Comparison of ENCODE assay signal across 23 cellular contexts in genomic region chr13:112648966-112649690, GRCh38.
"Had no signal": no experiment of that assay in that cellular context is flagged by ENCODE, and none has a peak within 500 bp of the region (broad histone marks: within the 10 kb centered on the region; RNA-seq: fewer than 3 reads in every experiment).

No MANE protein-coding gene starts in this region.

- H3K9ac ChIP-seq: neural progenitor cell had no signal

- H3K27me3 ChIP-seq: cardiac muscle cell, colonic mucosa, esophagus muscularis mucosa, gastrocnemius medialis, neural progenitor cell, pancreas, right lobe of liver, uterus had no signal

- H3K9me3 ChIP-seq: colonic mucosa, esophagus muscularis mucosa, gastrocnemius medialis, pancreas, right lobe of liver, spleen, uterus had no signal

- H3K4me1 ChIP-seq: colonic mucosa, gastrocnemius medialis, spleen had no signal

- DNase-seq: cerebellar nuclear complex; colonic mucosa; dermis blood vessel endothelial cell; effector CD4-positive, alpha-beta T cell; gastrocnemius medialis; immature natural killer cell; left cardiac atrium; left ventricle myocardium superior; mammary epithelial cell; natural killer cell; occipital lobe; pancreas; spleen; stimulated activated CD4-positive, alpha-beta T cell treated with anti-CD3 and anti-CD28 coated beads, Interleukin-15, amount 100 ng/mL, for 24 hours; stimulated activated CD4-positive, alpha-beta T cell treated with anti-CD3 and anti-CD28 coated beads, Interleukin-1b, Interleukin-23, amount 100 ng/mL, for 48 hours; stimulated activated CD4-positive, alpha-beta T cell treated with anti-CD3 and anti-CD28 coated beads, Interleukin-4, amount 100 ng/mL, for 24 hours; stimulated activated naive B cell treated with anti-CD40 and anti-IgM and Interleukin-4, amounts not matched to agents 10 μg/mL and 1 μg/mL and 100 μg/mL, for 72 hours had no signal

- ATAC-seq: gastrocnemius medialis; left cardiac atrium; left ventricle myocardium superior; natural killer cell; pancreas; right lobe of liver; stimulated activated naive B cell treated with anti-CD40 and anti-IgM and Interleukin-4, amounts not matched to agents 10 μg/mL and 1 μg/mL and 100 μg/mL, for 72 hours had no signal

- H2AFZ ChIP-seq: neural progenitor cell had no signal

- H3K27ac ChIP-seq: cardiac muscle cell, colonic mucosa, epithelial cell of prostate, esophagus muscularis mucosa, gastrocnemius medialis, neural progenitor cell, pancreas, right lobe of liver, spleen, uterus had no signal

- H3K4me3 ChIP-seq: cardiac muscle cell, colonic mucosa, esophagus muscularis mucosa, gastrocnemius medialis, neural progenitor cell, pancreas, right lobe of liver, spleen, uterus had no signal

- H3K36me3 ChIP-seq: cardiac muscle cell, colonic mucosa, esophagus muscularis mucosa, gastrocnemius medialis, neural progenitor cell, pancreas, right lobe of liver, spleen, uterus had no signal

- H3K4me2 ChIP-seq: neural progenitor cell had no signal
